Comparison of ENCODE assay signal across 10 cellular contexts in genomic region chr6:152368761-152369624, GRCh38.
DNase-seq lines count a peak whose midpoint lies in the region; TF ChIP-seq lines count a peak whose summit lies in the region.
"Had no signal": no experiment of that assay in that cellular context is flagged by ENCODE, and none has a peak within 500 bp of the region (broad histone marks: within the 10 kb centered on the region; RNA-seq: fewer than 3 reads in every experiment).

No MANE protein-coding gene starts in this region.

- WGBS in esophagus muscularis mucosa, result 58% methylated on average over 18 of the region's 19 CpGs
- no CpG with 5 or more reads among the region's 19 CpGs for WGBS in mesendoderm (ENCODE audit: extremely low coverage, insufficient coverage, low lambda C conversion rate)

- no peaks in the 10 kb centered on the region for H3K79me1 ChIP-seq in mesendoderm (ENCODE audit: low read length)

- DNase-seq in SK-N-MC (ENCODE audit: low read depth, low spot score) (no peak), esophagus muscularis mucosa (ENCODE audit: extremely low spot score) (no peak), mesendoderm (peak; percentile 37), superior temporal gyrus (ENCODE audit: extremely low spot score) (peak; percentile 67), EL (no peak), middle frontal gyrus (ENCODE audit: extremely low spot score, low spot score) (no peak)
- no peak for DNase-seq in activated effector memory CD4-positive, alpha-beta T cell treated with Interleukin-2 at 50 U/mL for 16 hours
- no peak for DNase-seq in activated CD4-positive, CD25-positive, alpha-beta regulatory T cell treated with anti-CD3 and anti-CD28 coated beads, Interleukin-2, amount 50 U/mL, for 72 hours
- DNase-seq: activated naive CD4-positive, alpha-beta T cell treated with Interleukin-2 at 50 U/mL for 16 hours; PC-3 had no signal

- H3K18ac ChIP-seq in mesendoderm (ENCODE audit: low read length), result no peak overlapping the region

- H4K5ac ChIP-seq in mesendoderm (ENCODE audit: low read length), result no peak overlapping the region

- no peak overlapping the region for H3K4ac ChIP-seq in mesendoderm (ENCODE audit: low read depth, low read length)

- no peak overlapping the region for H2BK5ac ChIP-seq in mesendoderm (ENCODE audit: low read length)

- H3K56ac ChIP-seq in mesendoderm (ENCODE audit: low read length), result no peak overlapping the region

- no peak for TF ChIP-seq POLR2A in esophagus muscularis mucosa (IDR thresholded peaks at IDR 0.05; ENCODE audit: low read depth)

- intact Hi-C loops in esophagus muscularis mucosa (cut with DNase I), result no loop called here

- TF ChIP-seq CTCF in esophagus muscularis mucosa (IDR thresholded peaks at IDR 0.05), result no peak

- H3K4me3 ChIP-seq in SK-N-MC (no peak overlapping the region), esophagus muscularis mucosa (peak overlapping the region in 3 of 4 donors; percentile 2 to 9 (median 4)), mesendoderm (ENCODE audit: low read length) (no peak overlapping the region)

- H3K27me3 ChIP-seq in esophagus muscularis mucosa (no peaks in the 10 kb centered on the region), mesendoderm (ENCODE audit: insufficient read depth, low read length, poor library complexity) (no peaks in the 10 kb centered on the region)

- H2AK5ac ChIP-seq in mesendoderm (ENCODE audit: low read length), result no peak overlapping the region

- H3K9me3 ChIP-seq in SK-N-MC (ENCODE audit: low read depth, low read length), result no peaks in the 10 kb centered on the region
- H3K9me3 ChIP-seq in esophagus muscularis mucosa, result no peaks in the 10 kb centered on the region

- TF ChIP-seq EP300 in esophagus muscularis mucosa (IDR thresholded peaks at IDR 0.05), result no peak

- H3K4me2 ChIP-seq in mesendoderm (ENCODE audit: low read length), result no peak overlapping the region

- H3K79me2 ChIP-seq in mesendoderm (ENCODE audit: control insufficient read depth, insufficient read depth, low read length), result no peaks in the 10 kb centered on the region

- H3K4me1 ChIP-seq in esophagus muscularis mucosa, result peaks cover 6 to 18% (median 12%) of the 10 kb centered on the region in 4 donors
- H3K4me1 ChIP-seq in mesendoderm (ENCODE audit: control insufficient read depth, low read depth, low read length), result no peaks in the 10 kb centered on the region

- no peak overlapping the region for H4K8ac ChIP-seq in mesendoderm (ENCODE audit: low read depth, low read length)

- H3K27ac ChIP-seq in SK-N-MC (peak overlapping the region; percentile 51), esophagus muscularis mucosa (replicated peaks in 1 of 4) (peak overlapping the region; percentile 27 to 71 (median 60)), mesendoderm (ENCODE audit: low read depth, low read length) (no peak overlapping the region)

- H3K36me3 ChIP-seq in SK-N-MC (ENCODE audit: insufficient read depth, low read length) (peaks cover 5% of the 10 kb centered on the region), esophagus muscularis mucosa (peaks cover 9 to 91% (median 65%) of the 10 kb centered on the region in 4 donors), mesendoderm (ENCODE audit: control insufficient read depth, insufficient read depth, low read length) (no peaks in the 10 kb centered on the region)

- H2BK120ac ChIP-seq in mesendoderm (ENCODE audit: low read depth, low read length), result no peak overlapping the region

- H3K9ac ChIP-seq in SK-N-MC (ENCODE audit: insufficient read length), result no peak overlapping the region
- H3K9ac ChIP-seq in mesendoderm (ENCODE audit: low read length), result no peak overlapping the region

- H3K23ac ChIP-seq in mesendoderm (ENCODE audit: low read length), result no peak overlapping the region

- no peak overlapping the region for H2BK15ac ChIP-seq in mesendoderm (replicated peaks; ENCODE audit: low read depth)

Comparison
In these comparisons a context has a peak if more than half of its experiments do, and no peak if none do; other contexts are left out.
1. DNase-seq: peak in mesendoderm (single experiment) and superior temporal gyrus (single experiment); none in SK-N-MC (single experiment), esophagus muscularis mucosa (single experiment), EL (single experiment), middle frontal gyrus (single experiment), activated effector memory CD4-positive, alpha-beta T cell treated with Interleukin-2 at 50 U/mL for 16 hours (single experiment) and activated CD4-positive, CD25-positive, alpha-beta regulatory T cell treated with anti-CD3 and anti-CD28 coated beads, Interleukin-2, amount 50 U/mL, for 72 hours (single experiment).
2. H3K4me3 ChIP-seq: peak in esophagus muscularis mucosa (3 of 4); none in SK-N-MC (single experiment) and mesendoderm (single experiment).